Comparison of ENCODE assay signal across 16 cellular contexts in genomic region chr12:121294151-121294889, GRCh38. TPM values are rescaled to one million over a fixed set of nuclear protein-coding genes. Genes with fewer than 3 reads are reported as not detected.
A peak's percentile ranks its signal among the peaks of the same experiment; 100 is the strongest.
DNase-seq lines count a peak whose midpoint lies in the region; ATAC-seq and TF ChIP-seq lines count a peak whose summit lies in the region.
"Had no signal": no experiment of that assay in that cellular context is flagged by ENCODE, and none has a peak within 500 bp of the region (broad histone marks: within the 10 kb centered on the region; RNA-seq: fewer than 3 reads in every experiment).

No MANE protein-coding gene starts in this region.

- no peaks in the 10 kb centered on the region for H3K9me3 ChIP-seq in lower lobe of right lung
- no peaks in the 10 kb centered on the region for H3K9me3 ChIP-seq in gastrocnemius medialis
- H3K9me3 ChIP-seq: left lung had no signal

- no peak for TF ChIP-seq POLR2A in gastrocnemius medialis (IDR thresholded peaks at IDR 0.05)

- H3K36me3 ChIP-seq in lower lobe of right lung, result peaks cover 13% of the 10 kb centered on the region
- peaks cover 0 to 8% of the 10 kb centered on the region in 2 donors for H3K36me3 ChIP-seq in gastrocnemius medialis

- DNase-seq in CD14-positive monocyte (ENCODE audit: low spot score) (no peak), Calu3 (no peak), lower lobe of right lung (no peak), gastrocnemius medialis (no peak), AG20443 (ENCODE audit: low spot score) (no peak)
- DNase-seq: activated effector memory CD4-positive, alpha-beta T cell treated with anti-CD3 and anti-CD28 coated beads, Interleukin-2, amount 50 U/mL, for 16 hours; aorta; foreskin keratinocyte; left lung; NCI-H1694; NCI-H226; stimulated activated CD4-positive, alpha-beta T cell treated with anti-CD3 and anti-CD28 coated beads, Interleukin-15, amount 100 ng/mL, for 24 hours; stimulated activated naive CD8-positive, alpha-beta T cell treated with anti-CD3 and anti-CD28 coated beads, Interleukin-15, Interleukin-2, amounts not matched to agents 100 U/mL and 50 U/mL, for 24 hours; trophoblast cell had no signal

- H3K4me3 Mint-ChIP-seq in CD14-positive monocyte, result peak overlapping the region; percentile 60 to 94
- H3K4me3 Mint-ChIP-seq in Calu3 (ENCODE audit: low read depth, unreplicated experiment), result no peak overlapping the region

- peaks cover 0 to 3% (median 0%) of the 10 kb centered on the region in 7 donors for H3K9me3 Mint-ChIP-seq in CD14-positive monocyte
- H3K9me3 Mint-ChIP-seq in Calu3 (ENCODE audit: low read depth, unreplicated experiment), result no peaks in the 10 kb centered on the region

- H3K36me3 Mint-ChIP-seq in CD14-positive monocyte, result peaks cover 22 to 28% of the 10 kb centered on the region in 2 donors
- peaks cover 30% of the 10 kb centered on the region for H3K36me3 Mint-ChIP-seq in Calu3 (ENCODE audit: insufficient read depth, unreplicated experiment)

- H3K27ac Mint-ChIP-seq in CD14-positive monocyte (peak overlapping the region; percentile 64 to 97 (median 93)), Calu3 (ENCODE audit: unreplicated experiment) (no peak overlapping the region)

- H3K27ac ChIP-seq in VCaP (peak overlapping the region; percentile 98), lower lobe of right lung (no peak overlapping the region), gastrocnemius medialis (no peak overlapping the region)
- H3K27ac ChIP-seq: foreskin keratinocyte had no signal

- H3K4me3 ChIP-seq in lower lobe of right lung, result peak overlapping the region; percentile 99
- H3K4me3 ChIP-seq in gastrocnemius medialis, result no peak overlapping the region

- intact Hi-C loops in CD14-positive monocyte (cut with micrococcal nuclease) (no loop called here), Calu3 (cut with micrococcal nuclease; ENCODE audit: unreplicated experiment) (no loop called here), lower lobe of right lung (cut with DNase I) (no loop called here), gastrocnemius medialis (cut with DNase I; ENCODE audit: low total_unique reads) (no loop called here)

- CTCF ChIA-PET in Calu3 (lab: Charles Lee), result interaction anchor here (0.6 kb wide), 1 partner anchor 202 kb away, joined by 6 read pairs; no protein-coding TSS in a partner anchor

- H3K4me1 Mint-ChIP-seq in CD14-positive monocyte (peaks cover 64% of the 10 kb centered on the region), Calu3 (ENCODE audit: low read depth, unreplicated experiment) (no peaks in the 10 kb centered on the region)

- TSS peak; percentile 28 for BruUV-seq in Calu3 (replicated peaks; lab: Mats Ljungman, UMichigan)

- in situ Hi-C loops in gastrocnemius medialis (cut with MboI; ENCODE audit: low sequenced_read_pairs in 4 of 4), result no loop called here

- no peak for ATAC-seq in lower lobe of right lung
- no peak for ATAC-seq in gastrocnemius medialis
- ATAC-seq in HG02885 (IDR thresholded peaks at IDR 0.05; ENCODE audit: poor library complexity, unreplicated experiment), result no peak
- ATAC-seq: foreskin keratinocyte; left lung; stimulated activated naive CD8-positive, alpha-beta T cell treated with anti-CD3 and anti-CD28 coated beads, Interleukin-15, Interleukin-2, amounts not matched to agents 100 U/mL and 50 U/mL, for 24 hours had no signal

- no peak for TF ChIP-seq CTCF in CD14-positive monocyte (IDR thresholded peaks at IDR 0.05)
- TF ChIP-seq CTCF in Calu3 (IDR thresholded peaks at IDR 0.05; ENCODE audit: unreplicated experiment), result no peak
- no peak for TF ChIP-seq CTCF in VCaP (conservative IDR thresholded peaks at IDR 0.05)
- TF ChIP-seq CTCF in lower lobe of right lung (IDR thresholded peaks at IDR 0.05), result no peak
- TF ChIP-seq CTCF in gastrocnemius medialis (IDR thresholded peaks at IDR 0.05 in 4 of 5, conservative IDR thresholded peaks at IDR 0.05 in 1 of 5), result no peak

- peaks cover 0 to 2% (median 1%) of the 10 kb centered on the region in 3 donors for H3K27me3 Mint-ChIP-seq in CD14-positive monocyte (ENCODE audit: low read depth in 3 of 3)
- H3K27me3 Mint-ChIP-seq in Calu3 (ENCODE audit: unreplicated experiment), result no peaks in the 10 kb centered on the region

- H3K27me3 ChIP-seq in lower lobe of right lung (ENCODE audit: low read depth), result no peaks in the 10 kb centered on the region
- H3K27me3 ChIP-seq in gastrocnemius medialis, result no peaks in the 10 kb centered on the region
- H3K27me3 ChIP-seq: foreskin keratinocyte, left lung had no signal

- H3K4me1 ChIP-seq in lower lobe of right lung (peaks cover 41% of the 10 kb centered on the region), gastrocnemius medialis (peaks cover 18 to 20% of the 10 kb centered on the region in 2 donors)

RNA-seq across cellular contexts. Expression of gene CAMKK2, which starts 2.2 kb away (rescaled TPM):
- 10 to 100 TPM; 55.6 to 71.0 TPM for polyA plus RNA-seq in CD14-positive monocyte
- total RNA-seq in Calu3 (2022) (34.0 and 35.7 TPM in 2 replicates), lower lobe of right lung (40.4 TPM), gastrocnemius medialis (10 to 100 TPM in 1 of 4 donors, 1 to 10 TPM in 3; 6.0 to 10.2 (median 7.5) TPM)

RNA-seq across cellular contexts. Expression of gene ANAPC5, which starts 57.9 kb away (rescaled TPM):
- 100 to 1,000 TPM in 1 of 2 donors, 10 to 100 TPM in 1; 67.3 to 114 TPM for polyA plus RNA-seq in CD14-positive monocyte
- 150 and 153 TPM in 2 replicates for total RNA-seq in Calu3 (2022)
- total RNA-seq in lower lobe of right lung, result 79.7 TPM
- 100 to 1,000 TPM in 1 of 4 donors, 10 to 100 TPM in 3; 84.1 to 128 (median 91.8) TPM for total RNA-seq in gastrocnemius medialis
